11 cellular contexts compared by ENCODE assay signal in the genomic region with DNA sequence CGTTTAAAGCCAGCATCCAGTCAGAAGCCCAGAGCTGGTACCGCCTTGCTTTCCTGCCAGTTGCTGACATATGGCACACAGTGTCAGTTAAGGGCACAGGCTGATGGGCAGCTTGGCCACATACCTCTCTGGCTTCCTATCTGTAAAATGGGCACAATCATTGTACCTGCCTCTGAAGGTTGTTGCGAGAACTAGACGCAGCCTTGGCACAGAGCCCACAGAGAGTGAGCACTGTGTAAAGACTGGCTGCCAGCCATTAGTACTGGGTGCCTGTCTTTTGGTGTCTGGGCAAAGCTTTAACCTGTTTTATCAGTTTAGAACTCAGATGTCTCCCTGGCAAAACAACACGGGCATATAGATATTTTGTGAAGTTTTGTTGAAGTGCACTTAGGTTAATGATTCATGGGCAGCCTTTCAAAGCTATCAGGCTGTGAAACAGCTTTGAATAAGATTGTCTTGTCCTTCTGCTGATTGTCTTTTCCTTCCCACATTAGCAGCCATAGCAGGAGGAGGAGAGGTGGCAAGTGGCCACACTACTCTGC.
DNase-seq lines count a peak whose midpoint lies in the region; ATAC-seq, FAIRE-seq and TF ChIP-seq lines count a peak whose summit lies in the region.
"Had no signal": no experiment of that assay in that cellular context is flagged by ENCODE, and none has a peak within 500 bp of the region (broad histone marks: within the 10 kb centered on the region; RNA-seq: fewer than 3 reads in every experiment).

No MANE protein-coding gene starts in this region.

- H4K20me1 ChIP-seq in K562 (replicated peaks; ENCODE audit: control insufficient read depth, insufficient read depth, low read length): peaks cover 12% of the 10 kb centered on the region

- intact Hi-C loops in K562 (cut with micrococcal nuclease): no loop called here

- no peak overlapping the region for H2BK120ac ChIP-seq in neuronal stem cell (ENCODE audit: low read depth, low read length)

- no peaks in the 10 kb centered on the region; the same call in 2 of the 3 replicates for H3K79me2 ChIP-seq in K562 (ENCODE audit: control insufficient read depth, insufficient read depth, low read length)

- TF ChIP-seq CTCF in K562 (IDR thresholded peaks at IDR 0.05 in 2 of 3, conservative IDR thresholded peaks at IDR 0.05 in 1 of 3; ENCODE audit: insufficient read depth in 2 of 3, low read depth in 1 of 3, low read length in 3 of 3) (no peak), liver (IDR thresholded peaks at IDR 0.05; ENCODE audit: low read depth, low read length, missing input control) (no peak)

- H4K8ac ChIP-seq in neuronal stem cell (ENCODE audit: low read depth, low read length): no peak overlapping the region

- peaks cover 8% of the 10 kb centered on the region for H3K27me3 Mint-ChIP-seq in activated CD4-positive, alpha-beta memory T cell treated with anti-CD3 and anti-CD28 coated beads, Interleukin-2, amount 10 ng/mL, durations not matched to agents 7 days and 5 days

- H3K4me3 Mint-ChIP-seq in activated CD4-positive, alpha-beta memory T cell treated with anti-CD3 and anti-CD28 coated beads, Interleukin-2, amount 10 ng/mL, durations not matched to agents 7 days and 5 days: no peak overlapping the region

- no peak overlapping the region for H3K14ac ChIP-seq in neuronal stem cell (ENCODE audit: low read length)

- no peak overlapping the region for H2BK15ac ChIP-seq in neuronal stem cell (ENCODE audit: low read length)

- no peak for TF ChIP-seq EP300 in K562 (IDR thresholded peaks at IDR 0.05; ENCODE audit: low read length)

- FAIRE-seq in K562 (lab: Jason Lieb, UNC): no peak
- FAIRE-seq: colon, GM12878 had no signal

- H2AFZ ChIP-seq in K562 (ENCODE audit: low read depth, low read length): no peak overlapping the region
- H2AFZ ChIP-seq in neuronal stem cell (ENCODE audit: low read length): no peak overlapping the region

- no peak overlapping the region for H4K91ac ChIP-seq in neuronal stem cell (ENCODE audit: low read depth, low read length, poor library complexity)

- H3K4me1 ChIP-seq in K562 (replicated peaks in 1 of 2; ENCODE audit: control insufficient read depth in 2 of 2, insufficient read depth in 2 of 2, low read length in 2 of 2): no peaks in the 10 kb centered on the region; a peak in 2 of 5 replicates
- H3K4me1 ChIP-seq in liver (ENCODE audit: control insufficient read depth in 4 of 4, insufficient read depth in 4 of 4, low read length in 3 of 4): peaks cover 2 to 18% (median 9%) of the 10 kb centered on the region in 4 donors
- H3K4me1 ChIP-seq in neuronal stem cell (ENCODE audit: control insufficient read depth in 2 of 2, insufficient read depth in 1 of 2, low read depth in 1 of 2, low read length in 2 of 2): peaks cover 9 to 10% of the 10 kb centered on the region in 2 donors

- no peak overlapping the region for H3K27ac ChIP-seq in K562 (ENCODE audit: extremely low read depth, low read depth, low read length)
- H3K27ac ChIP-seq in liver (ENCODE audit: low read depth in 1 of 2, low read length in 2 of 2): peak overlapping the region; percentile 53 to 83
- no peak overlapping the region for H3K27ac ChIP-seq in neuronal stem cell (replicated peaks; ENCODE audit: low read length)

- H3K9me3 ChIP-seq in K562 (replicated peaks; ENCODE audit: control insufficient read depth, insufficient read depth, low read depth, low read length) (no peaks in the 10 kb centered on the region), liver (ENCODE audit: control insufficient read depth in 4 of 4, low read length in 3 of 4) (no peaks in the 10 kb centered on the region), neuronal stem cell (replicated peaks in 1 of 2; ENCODE audit: control insufficient read depth in 2 of 2, insufficient read depth in 1 of 2, low read depth in 1 of 2, low read length in 2 of 2) (no peaks in the 10 kb centered on the region)

- H3K9me1 ChIP-seq in K562 (ENCODE audit: control insufficient read depth, insufficient read depth, low read length): no peaks in the 10 kb centered on the region

- CTCF ChIA-PET in K562 (lab: Yijun Ruan, JAX; ENCODE audit: low intra/inter-chr PET ratio): no interaction called here
- CTCF ChIA-PET in activated CD4-positive, alpha-beta memory T cell treated with anti-CD3 and anti-CD28 coated beads, Interleukin-2, amount 10 ng/mL, durations not matched to agents 7 days and 5 days (lab: Charles Lee): interaction anchor here (1.1 kb wide), 1 partner anchor 8 kb away, joined by 6 read pairs; no protein-coding TSS in a partner anchor

- H3K4ac ChIP-seq in neuronal stem cell (ENCODE audit: low read length): no peak overlapping the region

- H3K79me1 ChIP-seq in neuronal stem cell (ENCODE audit: low read depth, low read length): peaks cover 2% of the 10 kb centered on the region

- H3K23ac ChIP-seq in neuronal stem cell (ENCODE audit: low read depth, low read length, poor library complexity): no peak overlapping the region

- H3K9me3 Mint-ChIP-seq in activated CD4-positive, alpha-beta memory T cell treated with anti-CD3 and anti-CD28 coated beads, Interleukin-2, amount 10 ng/mL, durations not matched to agents 7 days and 5 days: no peaks in the 10 kb centered on the region

- no peaks in the 10 kb centered on the region for H3K36me3 ChIP-seq in K562 (ENCODE audit: control insufficient read depth, insufficient read depth, low read length)
- no peaks in the 10 kb centered on the region for H3K36me3 ChIP-seq in liver (ENCODE audit: control insufficient read depth in 4 of 4, insufficient read depth in 3 of 4, low read depth in 1 of 4, low read length in 3 of 4)
- no peaks in the 10 kb centered on the region for H3K36me3 ChIP-seq in neuronal stem cell (replicated peaks in 1 of 2; ENCODE audit: control insufficient read depth in 2 of 2, insufficient read depth in 2 of 2, low read length in 2 of 2)

- no peak for ATAC-seq in K562
- ATAC-seq: GM12878 had no signal

- TF ChIP-seq RAD21 in K562 (CRISPR knock-in tag; conservative IDR thresholded peaks at IDR 0.05 in 1 of 2, IDR thresholded peaks at IDR 0.05 in 1 of 2): no peak
- peak in 1 of 2 donors; percentile 41 for TF ChIP-seq RAD21 in liver (IDR thresholded peaks at IDR 0.05)

- H2BK12ac ChIP-seq in neuronal stem cell (ENCODE audit: low read length): no peak overlapping the region

- H3K36me3 Mint-ChIP-seq in activated CD4-positive, alpha-beta memory T cell treated with anti-CD3 and anti-CD28 coated beads, Interleukin-2, amount 10 ng/mL, durations not matched to agents 7 days and 5 days (ENCODE audit: low read depth): no peaks in the 10 kb centered on the region

- POLR2A ChIA-PET in K562 (lab: Yijun Ruan, JAX): no interaction called here
- POLR2A ChIA-PET in activated CD4-positive, alpha-beta memory T cell treated with anti-CD3 and anti-CD28 coated beads, Interleukin-2, amount 10 ng/mL, durations not matched to agents 7 days and 5 days (lab: Charles Lee): interaction anchor here (1.1 kb wide), 1 partner anchor 8 kb away, joined by 3 read pairs; no protein-coding TSS in a partner anchor

- no peaks in the 10 kb centered on the region for H3K27me3 ChIP-seq in K562 (ENCODE audit: control insufficient read depth in 2 of 2, insufficient read depth in 2 of 2, low read length in 2 of 2)
- H3K27me3 ChIP-seq in liver (ENCODE audit: control insufficient read depth in 4 of 4, insufficient read depth in 4 of 4, low read length in 3 of 4): no peaks in the 10 kb centered on the region
- H3K27me3 ChIP-seq in neuronal stem cell (ENCODE audit: control insufficient read depth in 3 of 3, insufficient read depth in 3 of 3, low read depth in 1 of 3, low read length in 3 of 3): no peaks in the 10 kb centered on the region

- WGBS in K562 (ENCODE audit: insufficient coverage, low coverage, missing lambda C conversion rate): 36% methylated on average over 3 of the region's 5 CpGs
- WGBS in liver: 55% methylated on average over 5 of the region's 5 CpGs
- WGBS in neuronal stem cell (ENCODE audit: extremely low coverage in 2 of 2, insufficient read length in 2 of 2, insufficient replicate concordance in 1 of 2), 2 donors: no CpG with 5 or more reads among the region's 5 CpGs

- H3K27ac Mint-ChIP-seq in activated CD4-positive, alpha-beta memory T cell treated with anti-CD3 and anti-CD28 coated beads, Interleukin-2, amount 10 ng/mL, durations not matched to agents 7 days and 5 days: no peak overlapping the region

- TF ChIP-seq POLR2A in K562 (conservative IDR thresholded peaks at IDR 0.05): no peak

- no peak overlapping the region for H2AK5ac ChIP-seq in neuronal stem cell (ENCODE audit: low read depth, low read length)

- DNase-seq in ACHN: peak; percentile 26
- DNase-seq in LoVo (ENCODE audit: low spot score): peak; percentile 18
- no peak for DNase-seq in K562 (ENCODE audit: extremely low read depth in 1 of 4, low spot score in 3 of 4)
- DNase-seq in activated gamma-delta T cell treated with Interleukin-2 at 50 U/mL for 16 hours: no peak
- DNase-seq in HK-2 (ENCODE audit: unreplicated experiment): no peak
- DNase-seq in neuronal stem cell (ENCODE audit: low spot score): no peak
- DNase-seq in activated CD4-positive, alpha-beta memory T cell treated with anti-CD3 and anti-CD28 coated beads, Interleukin-2, amount 10 ng/mL, durations not matched to agents 7 days and 5 days: no peak
- DNase-seq: NCI-H2171 had no signal

- in situ Hi-C loops in ACHN (cut with HindIII; ENCODE audit: low pct_ligation_motif_present, low pct_unique_long_range_greater_than_20kb, low sequenced_read_pairs): no loop called here
- in situ Hi-C loops in K562 (cut with MboI): no loop called here

- H3K4me2 ChIP-seq in K562 (ENCODE audit: insufficient read depth, low read length): no peak overlapping the region
- H3K4me2 ChIP-seq in neuronal stem cell (ENCODE audit: insufficient read depth, low read length, poor library complexity, severe bottlenecking): no peak overlapping the region

- peaks cover 45% of the 10 kb centered on the region for H3K4me1 Mint-ChIP-seq in activated CD4-positive, alpha-beta memory T cell treated with anti-CD3 and anti-CD28 coated beads, Interleukin-2, amount 10 ng/mL, durations not matched to agents 7 days and 5 days

- H3K4me3 ChIP-seq in K562 (no peak overlapping the region), liver (ENCODE audit: low read depth in 1 of 3, low read length in 3 of 3) (no peak overlapping the region), neuronal stem cell (ENCODE audit: low read length in 2 of 2) (no peak overlapping the region)
- H3K4me3 ChIP-seq: GM12878 had no signal

- H3K9ac ChIP-seq in K562 (ENCODE audit: insufficient read depth in 1 of 2, low read depth in 2 of 2, low read length in 2 of 2) (no peak overlapping the region), liver (ENCODE audit: low read depth in 1 of 2, low read length in 2 of 2) (peak overlapping the region in 1 of 2 donors; percentile 36), neuronal stem cell (ENCODE audit: low read depth, low read length, poor library complexity) (no peak overlapping the region)

- no peak overlapping the region for H3K18ac ChIP-seq in neuronal stem cell (ENCODE audit: low read length)

- H2BK5ac ChIP-seq in neuronal stem cell (ENCODE audit: low read length): no peak overlapping the region

- no TSS peak for BruUV-seq in K562 (replicated peaks; lab: Mats Ljungman, UMichigan)

TF ChIP-seq in K562, 482 proteins besides CTCF, POLR2A, EP300 and RAD21 (continues in another document):
- no peak for TF ChIP-seq RBBP5 (IDR thresholded peaks at IDR 0.05; ENCODE audit: borderline replicate concordance, insufficient read depth, low read length, poor library complexity, severe bottlenecking)

Comparison
In these comparisons a context has a peak if more than half of its experiments do, and no peak if none do; other contexts are left out.
1. DNase-seq: peak in ACHN (single experiment) and LoVo (single experiment); none in K562 (0 of 4), activated gamma-delta T cell treated with Interleukin-2 at 50 U/mL for 16 hours (single experiment), HK-2 (single experiment), neuronal stem cell (single experiment) and activated CD4-positive, alpha-beta memory T cell treated with anti-CD3 and anti-CD28 coated beads, Interleukin-2, amount 10 ng/mL, durations not matched to agents 7 days and 5 days (single experiment).
2. H3K27ac ChIP-seq: peak in liver (2 of 2); none in K562 (single experiment) and neuronal stem cell (single experiment).